ENCODE assay signal across 10 cellular contexts in the genomic region with DNA sequence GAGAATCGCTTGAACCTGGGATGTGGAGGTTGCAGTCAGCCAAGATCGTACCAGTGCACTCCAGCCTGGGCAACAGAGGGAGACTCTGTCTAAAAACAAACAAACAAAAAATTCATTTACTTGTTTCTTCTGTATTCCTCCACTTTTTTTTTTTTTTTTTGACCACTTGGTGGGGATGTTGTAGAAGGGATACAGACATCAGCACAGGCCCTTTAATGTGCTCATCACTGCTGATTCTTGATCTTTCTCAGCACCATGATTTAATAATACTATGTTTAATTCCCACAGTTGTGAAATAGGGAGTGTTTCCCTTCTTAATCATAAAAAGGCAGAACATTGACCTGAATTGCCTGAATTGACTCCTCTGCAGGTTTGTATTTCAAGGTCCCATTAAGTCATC. TPM values are rescaled to one million over a fixed set of nuclear protein-coding genes. Genes with fewer than 3 reads are reported as not detected.
A peak's percentile ranks its signal among the peaks of the same experiment; 100 is the strongest.
DNase-seq lines count a peak whose midpoint lies in the region; ATAC-seq and TF ChIP-seq lines count a peak whose summit lies in the region.
"Had no signal": no experiment of that assay in that cellular context is flagged by ENCODE, and none has a peak within 500 bp of the region (broad histone marks: within the 10 kb centered on the region; RNA-seq: fewer than 3 reads in every experiment).

No MANE protein-coding gene starts in this region.

- no peaks in the 10 kb centered on the region for H3K9me3 Mint-ChIP-seq in activated CD8-positive, alpha-beta T cell treated with anti-CD3 and anti-CD28 coated beads for 36 hours
- H3K9me3 Mint-ChIP-seq in T-helper 2 cell treated with Interferon-gamma antibody and Interleukin-4, amounts not matched to agents 5 μg/mL and 100 μg/mL, for 36 hours, result no peaks in the 10 kb centered on the region

- peaks cover 21% of the 10 kb centered on the region for H3K36me3 Mint-ChIP-seq in activated CD8-positive, alpha-beta T cell treated with anti-CD3 and anti-CD28 coated beads for 36 hours (ENCODE audit: low read depth)
- H3K36me3 Mint-ChIP-seq in T-helper 2 cell treated with Interferon-gamma antibody and Interleukin-4, amounts not matched to agents 5 μg/mL and 100 μg/mL, for 36 hours (ENCODE audit: low read depth), result peaks cover 22% of the 10 kb centered on the region

- no peak overlapping the region for H3K27ac Mint-ChIP-seq in activated CD8-positive, alpha-beta T cell treated with anti-CD3 and anti-CD28 coated beads for 36 hours
- no peak overlapping the region for H3K27ac Mint-ChIP-seq in T-helper 2 cell treated with Interferon-gamma antibody and Interleukin-4, amounts not matched to agents 5 μg/mL and 100 μg/mL, for 36 hours

- POLR2A ChIA-PET in activated CD8-positive, alpha-beta T cell treated with anti-CD3 and anti-CD28 coated beads for 36 hours (lab: Charles Lee), result no interaction called here

- H3K4me1 Mint-ChIP-seq in activated CD8-positive, alpha-beta T cell treated with anti-CD3 and anti-CD28 coated beads for 36 hours (ENCODE audit: low read depth), result peaks cover 19% of the 10 kb centered on the region
- peaks cover 15% of the 10 kb centered on the region for H3K4me1 Mint-ChIP-seq in T-helper 2 cell treated with Interferon-gamma antibody and Interleukin-4, amounts not matched to agents 5 μg/mL and 100 μg/mL, for 36 hours (ENCODE audit: low read depth)

- TF ChIP-seq CTCF in GM12872 (IDR thresholded peaks at IDR 0.05; ENCODE audit: insufficient read depth, low read depth, low read length), result 0 out of 3 replicates have a peak, but pooled peaks have one; percentile 10
- TF ChIP-seq CTCF in activated CD8-positive, alpha-beta T cell treated with anti-CD3 and anti-CD28 coated beads for 36 hours (IDR thresholded peaks at IDR 0.05), result peak; percentile 30

- no peak for ATAC-seq in activated CD8-positive, alpha-beta T cell treated with anti-CD3 and anti-CD28 coated beads for 36 hours
- no peak for ATAC-seq in GM18858 (IDR thresholded peaks at IDR 0.05; ENCODE audit: unreplicated experiment)

- CTCF ChIA-PET in activated CD8-positive, alpha-beta T cell treated with anti-CD3 and anti-CD28 coated beads for 36 hours (lab: Charles Lee), result no interaction called here

- H3K27me3 Mint-ChIP-seq in activated CD8-positive, alpha-beta T cell treated with anti-CD3 and anti-CD28 coated beads for 36 hours, result no peaks in the 10 kb centered on the region
- H3K27me3 Mint-ChIP-seq in T-helper 2 cell treated with Interferon-gamma antibody and Interleukin-4, amounts not matched to agents 5 μg/mL and 100 μg/mL, for 36 hours (ENCODE audit: low read depth), result no peaks in the 10 kb centered on the region

- DNase-seq in NCI-H1105 treated with DMSO at 0.1 percent for 48 hours (lab: John Stamatoyannopoulos, UW) (peak; percentile 12), NCI-H1105 (lab: John Stamatoyannopoulos, UW) (no peak), inferior parietal cortex (ENCODE audit: extremely low spot score) (peak; percentile 47), AG20443 (ENCODE audit: low spot score) (no peak)
- DNase-seq in activated CD8-positive, alpha-beta T cell treated with anti-CD3 and anti-CD28 coated beads for 36 hours, result no peak
- no peak for DNase-seq in T-helper 2 cell treated with Interferon-gamma antibody and Interleukin-4, amounts not matched to agents 5 μg/mL and 100 μg/mL, for 36 hours (ENCODE audit: low spot score)
- DNase-seq: activated CD4-positive, alpha-beta T cell treated with anti-CD3 and anti-CD28 coated beads, Interleukin-2, amount 50 U/mL, for 1 hour; NCI-H524 treated with DMSO at 0.1 percent for 48 hours had no signal

- intact Hi-C loops in activated CD8-positive, alpha-beta T cell treated with anti-CD3 and anti-CD28 coated beads for 36 hours (cut with micrococcal nuclease), result no loop called here

- H3K4me3 Mint-ChIP-seq in activated CD8-positive, alpha-beta T cell treated with anti-CD3 and anti-CD28 coated beads for 36 hours, result no peak overlapping the region
- H3K4me3 Mint-ChIP-seq in T-helper 2 cell treated with Interferon-gamma antibody and Interleukin-4, amounts not matched to agents 5 μg/mL and 100 μg/mL, for 36 hours, result no peak overlapping the region

RNA-seq across cellular contexts. Expression of a gene that starts 4.5 kb away (rescaled TPM):
- 10 to 100 TPM; 33.7 to 37.9 TPM for total RNA-seq in activated CD8-positive, alpha-beta T cell treated with anti-CD3 and anti-CD28 coated beads for 36 hours

RNA-seq across cellular contexts. Expression of a gene that starts 5.6 kb away (rescaled TPM):
- total RNA-seq in activated CD8-positive, alpha-beta T cell treated with anti-CD3 and anti-CD28 coated beads for 36 hours, result 10 to 100 TPM; 54.9 to 58.6 TPM

RNA-seq across cellular contexts. Expression of a gene that starts 21.1 kb away (rescaled TPM):
- total RNA-seq in activated CD8-positive, alpha-beta T cell treated with anti-CD3 and anti-CD28 coated beads for 36 hours, result 10 to 100 TPM in 1 of 2 experiments, 1 to 10 TPM in 1; 9.8 to 11.8 TPM

RNA-seq across cellular contexts. Expression of a gene that starts 25.4 kb away (rescaled TPM):
- not detected for total RNA-seq in activated CD8-positive, alpha-beta T cell treated with anti-CD3 and anti-CD28 coated beads for 36 hours

RNA-seq across cellular contexts. Expression of a gene that starts 25.6 kb away (rescaled TPM):
- 10 to 100 TPM; 22.1 to 24.1 TPM for total RNA-seq in activated CD8-positive, alpha-beta T cell treated with anti-CD3 and anti-CD28 coated beads for 36 hours

Comparison
In these comparisons a context has a peak if more than half of its experiments do, and no peak if none do; other contexts are left out.
1. DNase-seq: peak in NCI-H1105 treated with DMSO at 0.1 percent for 48 hours (single experiment) and inferior parietal cortex (single experiment); none in NCI-H1105 (single experiment), activated CD8-positive, alpha-beta T cell treated with anti-CD3 and anti-CD28 coated beads for 36 hours (single experiment), AG20443 (single experiment) and T-helper 2 cell treated with Interferon-gamma antibody and Interleukin-4, amounts not matched to agents 5 μg/mL and 100 μg/mL, for 36 hours (single experiment).